Comparison of ENCODE assay signal across 12 cellular contexts in the genomic region with DNA sequence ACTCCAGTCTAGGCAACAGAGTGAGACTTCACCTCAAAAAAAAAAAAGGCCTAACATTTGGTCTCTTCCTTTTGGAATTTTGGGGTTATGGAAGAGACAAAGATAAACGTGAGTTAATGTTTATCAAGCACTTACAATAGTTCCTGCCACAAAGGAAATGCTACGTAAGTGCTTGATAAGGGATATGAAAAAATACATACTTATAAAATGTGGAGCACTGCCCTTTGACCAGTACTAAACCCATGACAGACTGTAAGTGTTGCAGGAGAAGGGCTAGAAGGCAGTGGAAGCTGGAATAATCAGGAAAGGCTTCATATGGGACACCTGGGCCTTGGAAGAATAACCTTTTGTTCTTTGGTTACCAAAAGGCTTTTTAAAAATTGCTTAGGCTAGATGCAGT. TPM values are rescaled to one million over a fixed set of nuclear protein-coding genes. Genes with fewer than 3 reads are reported as not detected.
A peak's percentile ranks its signal among the peaks of the same experiment; 100 is the strongest.
DNase-seq lines count a peak whose midpoint lies in the region; ATAC-seq, FAIRE-seq and TF ChIP-seq lines count a peak whose summit lies in the region.
"Had no signal": no experiment of that assay in that cellular context is flagged by ENCODE, and none has a peak within 500 bp of the region (broad histone marks: within the 10 kb centered on the region; RNA-seq: fewer than 3 reads in every experiment).

No MANE protein-coding gene starts in this region.

- H3K9me3 Mint-ChIP-seq in type B pancreatic cell, result no peaks in the 10 kb centered on the region
- H3K9me3 Mint-ChIP-seq: CD8-positive, alpha-beta memory T cell had no signal

- no peaks in the 10 kb centered on the region for H4K20me1 ChIP-seq in endothelial cell of umbilical vein (replicated peaks; ENCODE audit: control insufficient read depth, extremely low read depth, insufficient read depth, low read length)

- H3K4me3 ChIP-seq in endothelial cell of umbilical vein (replicated peaks in 1 of 3; ENCODE audit: insufficient read depth in 1 of 3, low read depth in 1 of 3, low read length in 3 of 3) (no peak overlapping the region), lower lobe of right lung (no peak overlapping the region)

- no peaks in the 10 kb centered on the region for H3K4me1 Mint-ChIP-seq in type B pancreatic cell (ENCODE audit: unreplicated experiment)

- peak overlapping the region; percentile 27 for H3K4me2 ChIP-seq in endothelial cell of umbilical vein (ENCODE audit: insufficient read depth, low read length)
- H3K4me2 ChIP-seq: KMS-11 had no signal

- intact Hi-C loops in endothelial cell of umbilical vein (cut with micrococcal nuclease) (no loop called here), lower lobe of right lung (cut with DNase I) (no loop called here)

- H3K36me3 Mint-ChIP-seq in type B pancreatic cell, result peaks cover 24% of the 10 kb centered on the region

- no peak for TF ChIP-seq POLR2A in endothelial cell of umbilical vein (IDR thresholded peaks at IDR 0.05; ENCODE audit: low read depth, low read length)

- H3K27me3 Mint-ChIP-seq in type B pancreatic cell, result no peaks in the 10 kb centered on the region
- H3K27me3 Mint-ChIP-seq: CD8-positive, alpha-beta memory T cell had no signal

- dilution Hi-C loops in endothelial cell of umbilical vein (cut with MboI; ENCODE audit: extremely low pct_ligation_motif_present, low sequenced_read_pairs), result no loop called here

- POLR2A ChIA-PET in endothelial cell of umbilical vein (lab: Charles Lee), result no interaction called here

- ATAC-seq in lower lobe of right lung (peak; percentile 60 to 68), GM21526 (IDR thresholded peaks at IDR 0.05; ENCODE audit: low FRiP score, unreplicated experiment) (no peak)

- H3K4me3 Mint-ChIP-seq in type B pancreatic cell, result no peak overlapping the region
- H3K4me3 Mint-ChIP-seq: CD8-positive, alpha-beta memory T cell had no signal

- H3K36me3 ChIP-seq in endothelial cell of umbilical vein (ENCODE audit: control insufficient read depth in 2 of 2, extremely low read depth in 1 of 2, insufficient read depth in 2 of 2, low read length in 2 of 2) (peaks cover 14 to 19% of the 10 kb centered on the region in 2 experiments), lower lobe of right lung (peaks cover 100% of the 10 kb centered on the region)

- peaks cover 12% of the 10 kb centered on the region for H3K79me2 ChIP-seq in endothelial cell of umbilical vein (ENCODE audit: control insufficient read depth, insufficient read depth, low read length)

- BruUV-seq in endothelial cell of umbilical vein (replicated peaks; lab: Mats Ljungman, UMichigan), result no TSS peak

- no peaks in the 10 kb centered on the region for H3K9me1 ChIP-seq in endothelial cell of umbilical vein (replicated peaks; ENCODE audit: control insufficient read depth, extremely low read depth, insufficient read depth, low read length)

- H3K9me3 ChIP-seq in endothelial cell of umbilical vein (replicated peaks; ENCODE audit: control insufficient read depth, insufficient read depth, low read length) (no peaks in the 10 kb centered on the region), lower lobe of right lung (no peaks in the 10 kb centered on the region)

- CTCF ChIA-PET in endothelial cell of umbilical vein (lab: Charles Lee), result no interaction called here

- peaks cover 30% of the 10 kb centered on the region for H3K4me1 ChIP-seq in endothelial cell of umbilical vein (ENCODE audit: control insufficient read depth, extremely low read depth, insufficient read depth, low read length)
- no peaks in the 10 kb centered on the region for H3K4me1 ChIP-seq in lower lobe of right lung

- peak; percentile 70 for FAIRE-seq in endothelial cell of umbilical vein (lab: Jason Lieb, UNC)

- H3K27me3 ChIP-seq in endothelial cell of umbilical vein (ENCODE audit: control insufficient read depth in 2 of 2, insufficient read depth in 2 of 2, low read length in 2 of 2), result no peaks in the 10 kb centered on the region
- H3K27me3 ChIP-seq in lower lobe of right lung (ENCODE audit: low read depth), result no peaks in the 10 kb centered on the region

- DNase-seq in amniotic epithelial cell (ENCODE audit: low read depth), result peak; percentile 51
- DNase-seq in endothelial cell of umbilical vein (ENCODE audit: low read depth, low spot score), result peak; percentile 83
- no peak for DNase-seq in lower lobe of right lung
- no peak for DNase-seq in type B pancreatic cell (ENCODE audit: extremely low spot score, unreplicated experiment)
- no peak for DNase-seq in stimulated activated CD4-positive, alpha-beta T cell treated with anti-CD3 and anti-CD28 coated beads, Interleukin-2, amount 100 ng/mL, for 48 hours
- no peak for DNase-seq in ecto neural progenitor cell (ENCODE audit: low spot score)
- DNase-seq: CD8-positive, alpha-beta memory T cell; GOT3; NCI-H1092; NCI-H69 had no signal

- H2AFZ ChIP-seq in endothelial cell of umbilical vein (ENCODE audit: low read depth, low read length), result no peak overlapping the region

- TF ChIP-seq CTCF in endothelial cell of umbilical vein (IDR thresholded peaks at IDR 0.05; ENCODE audit: extremely low read depth in 1 of 2, insufficient read depth in 1 of 2, low read depth in 1 of 2, low read length in 2 of 2) (no peak), lower lobe of right lung (IDR thresholded peaks at IDR 0.05) (no peak), type B pancreatic cell (conservative IDR thresholded peaks at IDR 0.05) (no peak)

- H3K27ac ChIP-seq in endothelial cell of umbilical vein (ENCODE audit: insufficient read depth, low read depth, low read length) (peak overlapping the region; percentile 67), lower lobe of right lung (no peak overlapping the region)
- H3K27ac ChIP-seq: KMS-11 had no signal

- H3K9ac ChIP-seq in endothelial cell of umbilical vein (replicated peaks; ENCODE audit: extremely low read depth, insufficient read depth, low read length), result peak overlapping the region; percentile 20
- H3K9ac ChIP-seq: KMS-11 had no signal

- H3K27ac Mint-ChIP-seq in type B pancreatic cell, result peak overlapping the region; percentile 21
- H3K27ac Mint-ChIP-seq: CD8-positive, alpha-beta memory T cell had no signal

TF ChIP-seq in endothelial cell of umbilical vein, 7 proteins besides CTCF, POLR2A, EP300 and RAD21:
- no peak for TF ChIP-seq MYC (IDR thresholded peaks at IDR 0.05; ENCODE audit: low read depth, low read length)
- peak; percentile 71 for TF ChIP-seq GATA2 (IDR thresholded peaks at IDR 0.05; ENCODE audit: insufficient read depth, insufficient read length, low read depth, low read length)
- TF ChIP-seq POLR2AphosphoS5 (IDR thresholded peaks at IDR 0.05; ENCODE audit: insufficient read depth, low read depth, low read length), result no peak
- TF ChIP-seq JUN (IDR thresholded peaks at IDR 0.05; ENCODE audit: borderline replicate concordance, insufficient read depth, insufficient read length, low read depth), result peak; percentile 27
TF ChIP-seq in endothelial cell of umbilical vein: peak in this region for 2.

RNA-seq across cellular contexts. Expression of a gene that starts 25.5 kb away (rescaled TPM):
- total RNA-seq in endothelial cell of umbilical vein, result 97.6 and 107 TPM in 2 replicates
- polyA plus RNA-seq in endothelial cell of umbilical vein, result 220 and 301 TPM in 2 replicates
- polyA plus RNA-seq in endothelial cell of umbilical vein (2011; cell fraction: cytosol; rRNA removed), result 219 and 226 TPM in 2 replicates
- polyA plus RNA-seq in endothelial cell of umbilical vein (2011; cell fraction: nucleus; rRNA removed), result 149 TPM in 2 replicates
- 59.6 and 79.1 TPM in 2 replicates for polyA plus RNA-seq in endothelial cell of umbilical vein (2012)
- 300 and 326 TPM in 2 replicates for polyA minus RNA-seq in endothelial cell of umbilical vein
- polyA minus RNA-seq in endothelial cell of umbilical vein (2011; cell fraction: cytosol; rRNA and poly(A)+ RNA removed), result 72.5 TPM
- polyA minus RNA-seq in endothelial cell of umbilical vein (2011; cell fraction: nucleus; rRNA and poly(A)+ RNA removed), result 62.2 and 69.8 TPM in 2 replicates
- total RNA-seq in lower lobe of right lung, result 103 TPM
- total RNA-seq in type B pancreatic cell (ENCODE audit: low replicate concordance), result 71.6 and 84.5 TPM in 2 replicates

RNA-seq across cellular contexts. Expression of a gene that starts 48.8 kb away (rescaled TPM):
- 86.5 and 86.6 TPM in 2 replicates for total RNA-seq in endothelial cell of umbilical vein
- polyA plus RNA-seq in endothelial cell of umbilical vein, result 23.8 and 30.7 TPM in 2 replicates
- 51.8 and 53.9 TPM in 2 replicates for polyA plus RNA-seq in endothelial cell of umbilical vein (2011; cell fraction: cytosol; rRNA removed)
- polyA plus RNA-seq in endothelial cell of umbilical vein (2011; cell fraction: nucleus; rRNA removed), result 25.8 and 55.3 TPM in 2 replicates
- polyA plus RNA-seq in endothelial cell of umbilical vein (2012), result 72.9 and 93.3 TPM in 2 replicates
- polyA minus RNA-seq in endothelial cell of umbilical vein, result 17.1 and 20.5 TPM in 2 replicates
- polyA minus RNA-seq in endothelial cell of umbilical vein (2011; cell fraction: cytosol; rRNA and poly(A)+ RNA removed), result 77.0 TPM
- polyA minus RNA-seq in endothelial cell of umbilical vein (2011; cell fraction: nucleus; rRNA and poly(A)+ RNA removed), result 9.1 and 13.3 TPM in 2 replicates
- total RNA-seq in lower lobe of right lung, result 98.9 TPM
- 50.1 and 75.7 TPM in 2 replicates for total RNA-seq in type B pancreatic cell (ENCODE audit: low replicate concordance)

RNA-seq across cellular contexts. Expression of a gene that starts 50.1 kb away (rescaled TPM):
- total RNA-seq in endothelial cell of umbilical vein (15.2 and 15.9 TPM in 2 replicates), lower lobe of right lung (15.4 TPM), type B pancreatic cell (ENCODE audit: low replicate concordance) (14.3 and 17.7 TPM in 2 replicates)
- polyA plus RNA-seq in endothelial cell of umbilical vein, result 6.9 and 7.7 TPM in 2 replicates
- 9.5 and 10.9 TPM in 2 replicates for polyA plus RNA-seq in endothelial cell of umbilical vein (2011; cell fraction: cytosol; rRNA removed)
- polyA plus RNA-seq in endothelial cell of umbilical vein (2011; cell fraction: nucleus; rRNA removed), result 12.0 and 16.5 TPM in 2 replicates
- polyA plus RNA-seq in endothelial cell of umbilical vein (2012), result 10.3 and 13.5 TPM in 2 replicates
- 15.6 and 24.8 TPM in 2 replicates for polyA minus RNA-seq in endothelial cell of umbilical vein
- polyA minus RNA-seq in endothelial cell of umbilical vein (2011; cell fraction: cytosol; rRNA and poly(A)+ RNA removed), result 8.5 TPM
- 19.1 and 26.0 TPM in 2 replicates for polyA minus RNA-seq in endothelial cell of umbilical vein (2011; cell fraction: nucleus; rRNA and poly(A)+ RNA removed)

Comparison
In these comparisons a context has a peak if more than half of its experiments do, and no peak if none do; other contexts are left out.
1. DNase-seq: peak in amniotic epithelial cell (single experiment) and endothelial cell of umbilical vein (single experiment); none in lower lobe of right lung (single experiment), type B pancreatic cell (single experiment), stimulated activated CD4-positive, alpha-beta T cell treated with anti-CD3 and anti-CD28 coated beads, Interleukin-2, amount 100 ng/mL, for 48 hours (0 of 2) and ecto neural progenitor cell (single experiment).